ENCODE assay signal across 23 cellular contexts in the genomic region with DNA sequence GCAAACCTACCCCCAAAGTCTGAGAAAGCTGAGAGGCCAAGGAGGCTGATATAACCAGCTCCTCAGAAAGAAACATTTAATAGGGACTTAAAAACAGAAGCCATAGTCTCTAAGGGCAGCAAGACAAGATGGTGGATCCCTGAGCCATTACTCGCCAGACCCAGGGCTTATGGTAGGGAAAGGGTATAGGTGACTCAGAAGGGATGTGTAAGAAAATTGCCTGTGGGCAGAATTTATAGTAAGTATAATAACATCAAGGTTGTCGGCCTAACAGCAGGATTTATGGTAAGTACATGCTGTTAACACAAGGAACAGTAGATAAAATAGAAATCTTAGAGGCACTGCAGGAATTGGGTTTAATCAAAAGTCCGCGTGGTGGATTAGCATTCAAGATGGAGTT. TPM values are rescaled to one million over a fixed set of nuclear protein-coding genes. Genes with fewer than 3 reads are reported as not detected.
DNase-seq lines count a peak whose midpoint lies in the region; ATAC-seq, FAIRE-seq and TF ChIP-seq lines count a peak whose summit lies in the region.
"Had no signal": no experiment of that assay in that cellular context is flagged by ENCODE, and none has a peak within 500 bp of the region (broad histone marks: within the 10 kb centered on the region; RNA-seq: fewer than 3 reads in every experiment).

No MANE protein-coding gene starts in this region.

- in situ Hi-C loops in K562 (cut with MboI) = no loop called here

- H2BK5ac ChIP-seq in neuronal stem cell (ENCODE audit: low read length) = no peak overlapping the region

- no peak overlapping the region for H3K23ac ChIP-seq in neuronal stem cell (ENCODE audit: low read depth, low read length, poor library complexity)

- POLR2A ChIA-PET in K562 (lab: Yijun Ruan, JAX) = interaction anchor here (1.0 to 1.7 kb wide), 2 partner anchors 8 to 10 kb away, joined by 4 to 6 read pairs; no protein-coding TSS in a partner anchor

- WGBS in K562 (ENCODE audit: insufficient coverage, low coverage, missing lambda C conversion rate) = 71% methylated on average over 4 of the region's 4 CpGs
- no CpG with 5 or more reads among the region's 4 CpGs for WGBS in neuronal stem cell (ENCODE audit: extremely low coverage in 2 of 2, insufficient read length in 2 of 2, insufficient replicate concordance in 1 of 2), 2 donors

- no peaks in the 10 kb centered on the region for H3K36me3 ChIP-seq in K562 (ENCODE audit: control insufficient read depth, insufficient read depth, low read length)
- no peaks in the 10 kb centered on the region for H3K36me3 ChIP-seq in neuronal stem cell (replicated peaks in 1 of 2; ENCODE audit: control insufficient read depth in 2 of 2, insufficient read depth in 2 of 2, low read length in 2 of 2)

- H3K27ac ChIP-seq in K562 (ENCODE audit: extremely low read depth, low read depth, low read length) (no peak overlapping the region), neuronal stem cell (replicated peaks; ENCODE audit: low read length) (no peak overlapping the region)
- H3K27ac ChIP-seq: SK-N-MC had no signal

- no peak overlapping the region for H2BK15ac ChIP-seq in neuronal stem cell (ENCODE audit: low read length)

- no peak overlapping the region for H3K18ac ChIP-seq in neuronal stem cell (ENCODE audit: low read length)

- no peak overlapping the region for H3K14ac ChIP-seq in neuronal stem cell (ENCODE audit: low read length)

- DNase-seq in Daoy (ENCODE audit: low read depth) = peak; percentile 13
- peak; percentile 29 for DNase-seq in M059J (ENCODE audit: low read depth)
- DNase-seq in K562 (ENCODE audit: extremely low read depth in 1 of 4, low spot score in 3 of 4) = no peak
- no peak for DNase-seq in neuronal stem cell (ENCODE audit: low spot score)
- DNase-seq in DMS114 treated with DMSO at 0.1 percent for 48 hours (lab: John Stamatoyannopoulos, UW; ENCODE audit: unreplicated experiment) = no peak
- no peak for DNase-seq in stimulated activated CD8-positive, alpha-beta memory T cell treated with anti-CD3 and anti-CD28 coated beads, Interleukin-4, amount 100 ng/mL, for 48 hours
- DNase-seq: Calu3, DMS153, HCEC 1CT, KG1, NCI-H1048, NCI-H1417, NCI-H1694, NCI-H2029 treated with DMSO at 0.1 percent for 48 hours, NCI-H446 treated with DMSO at 0.1 percent for 48 hours, NCI-H526, NCI-H82, SIG-M5 had no signal

- FAIRE-seq in K562 (lab: Jason Lieb, UNC) = no peak
- FAIRE-seq: G401.6, H1, HTR-8/SVneo had no signal

- no peak for TF ChIP-seq CTCF in K562 (IDR thresholded peaks at IDR 0.05 in 2 of 3, conservative IDR thresholded peaks at IDR 0.05 in 1 of 3; ENCODE audit: insufficient read depth in 2 of 3, low read depth in 1 of 3, low read length in 3 of 3)

- H4K91ac ChIP-seq in neuronal stem cell (ENCODE audit: low read depth, low read length, poor library complexity) = no peak overlapping the region

- H3K4me1 ChIP-seq in K562 (replicated peaks in 1 of 2; ENCODE audit: control insufficient read depth in 2 of 2, insufficient read depth in 2 of 2, low read length in 2 of 2) = peaks cover 0 to 2% of the 10 kb centered on the region in 2 experiments; a peak in 2 of 5 replicates
- no peaks in the 10 kb centered on the region for H3K4me1 ChIP-seq in neuronal stem cell (ENCODE audit: control insufficient read depth in 2 of 2, insufficient read depth in 1 of 2, low read depth in 1 of 2, low read length in 2 of 2)

- no peak for TF ChIP-seq EP300 in K562 (IDR thresholded peaks at IDR 0.05; ENCODE audit: low read length)

- H3K79me2 ChIP-seq in K562 (ENCODE audit: control insufficient read depth, insufficient read depth, low read length) = no peaks in the 10 kb centered on the region

- H2BK120ac ChIP-seq in neuronal stem cell (ENCODE audit: low read depth, low read length) = no peak overlapping the region

- TF ChIP-seq RAD21 in K562 (CRISPR knock-in tag; conservative IDR thresholded peaks at IDR 0.05 in 1 of 2, IDR thresholded peaks at IDR 0.05 in 1 of 2) = no peak

- H4K8ac ChIP-seq in neuronal stem cell (ENCODE audit: low read depth, low read length) = no peak overlapping the region

- H3K4me3 ChIP-seq in K562 (no peak overlapping the region), neuronal stem cell (ENCODE audit: low read length in 2 of 2) (no peak overlapping the region)
- H3K4me3 ChIP-seq: SK-N-MC had no signal

- intact Hi-C loops in K562 (cut with micrococcal nuclease) = no loop called here

- BruUV-seq in K562 (replicated peaks; lab: Mats Ljungman, UMichigan) = no TSS peak

- H3K9me3 ChIP-seq in K562 (replicated peaks; ENCODE audit: control insufficient read depth, insufficient read depth, low read depth, low read length) (no peaks in the 10 kb centered on the region), neuronal stem cell (replicated peaks in 1 of 2; ENCODE audit: control insufficient read depth in 2 of 2, insufficient read depth in 1 of 2, low read depth in 1 of 2, low read length in 2 of 2) (no peaks in the 10 kb centered on the region)

- H3K4me2 ChIP-seq in K562 (ENCODE audit: insufficient read depth, low read length) (no peak overlapping the region), neuronal stem cell (ENCODE audit: insufficient read depth, low read length, poor library complexity, severe bottlenecking) (no peak overlapping the region)

- CTCF ChIA-PET in K562 (lab: Yijun Ruan, JAX; ENCODE audit: low intra/inter-chr PET ratio) = no interaction called here

- no peak overlapping the region for H3K4ac ChIP-seq in neuronal stem cell (ENCODE audit: low read length)

- no peaks in the 10 kb centered on the region for H3K79me1 ChIP-seq in neuronal stem cell (ENCODE audit: low read depth, low read length)

- no peaks in the 10 kb centered on the region for H3K9me1 ChIP-seq in K562 (ENCODE audit: control insufficient read depth, insufficient read depth, low read length)

- H2AK5ac ChIP-seq in neuronal stem cell (ENCODE audit: low read depth, low read length) = no peak overlapping the region

- peak overlapping the region; percentile 62 for H2AFZ ChIP-seq in K562 (ENCODE audit: low read depth, low read length)
- H2AFZ ChIP-seq in neuronal stem cell (ENCODE audit: low read length) = peak overlapping the region; percentile 64

- no peaks in the 10 kb centered on the region for H4K20me1 ChIP-seq in K562 (replicated peaks; ENCODE audit: control insufficient read depth, insufficient read depth, low read length)

- TF ChIP-seq POLR2A in K562 (conservative IDR thresholded peaks at IDR 0.05) = no peak

- no peak overlapping the region for H2BK12ac ChIP-seq in neuronal stem cell (ENCODE audit: low read length)

- no peak; the same call in 2 of the 3 replicates for ATAC-seq in K562
- ATAC-seq in GM19463 (IDR thresholded peaks at IDR 0.05; ENCODE audit: unreplicated experiment) = no peak

- no peaks in the 10 kb centered on the region for H3K27me3 ChIP-seq in K562 (ENCODE audit: control insufficient read depth in 2 of 2, insufficient read depth in 2 of 2, low read length in 2 of 2)
- H3K27me3 ChIP-seq in neuronal stem cell (ENCODE audit: control insufficient read depth in 3 of 3, insufficient read depth in 3 of 3, low read depth in 1 of 3, low read length in 3 of 3) = no peaks in the 10 kb centered on the region

- no peak overlapping the region for H3K9ac ChIP-seq in K562 (ENCODE audit: insufficient read depth in 1 of 2, low read depth in 2 of 2, low read length in 2 of 2)
- H3K9ac ChIP-seq in neuronal stem cell (ENCODE audit: low read depth, low read length, poor library complexity) = no peak overlapping the region

RNA-seq across cellular contexts. Expression of a gene that starts 14.7 kb away (rescaled TPM):
- 4.5 and 5.8 TPM in 2 replicates for total RNA-seq in Daoy (2014; rRNA removed; shearing (Covaris generic))
- 3.1 and 6.9 TPM in 2 replicates for total RNA-seq in M059J (2014; rRNA removed; shearing (Covaris generic))
- 4.5 and 6.3 TPM in 2 replicates for total RNA-seq in K562 (2011; cell fraction: chromatin; rRNA removed; ENCODE audit: low replicate concordance)
- 5.0 and 5.9 TPM in 2 replicates for total RNA-seq in K562 (2011; cell fraction: nucleolus; rRNA removed)
- 3.9 and 5.2 TPM in 2 replicates for total RNA-seq in K562 (2011; cell fraction: nucleoplasm; rRNA removed)
- total RNA-seq in K562 (2014; rRNA removed) (3.3 and 4.3 TPM in 2 replicates), K562 (2014; rRNA removed; fragmentation: Illumina TruSeq; extraction: Trizol) (3.9 TPM in 2 replicates), K562 (2015; rRNA removed; fragmentation: Illumina TruSeq; extraction: Trizol) (4.6 and 4.9 TPM in 2 replicates), K562 (2021) (3.8 and 4.9 TPM in 2 replicates)
- polyA plus RNA-seq in K562 (2011; rRNA removed) (2.6 and 3.4 TPM in 2 replicates), K562 (2014; fragmentation: Illumina TruSeq; extraction: Trizol) (2.8 and 3.2 TPM in 2 replicates), K562 (2014; fragmentation: Nextera tagmentation; extraction: Ambion mirVana) (1 to 10 TPM; 2.1 to 2.8 TPM), K562 (2014; rRNA removed) (1.9 and 2.5 TPM in 2 replicates)
- 2.6 and 3.2 TPM in 2 replicates for polyA plus RNA-seq in K562 (2011; cell fraction: cytosol; rRNA removed)
- polyA plus RNA-seq in K562 (2011; cell fraction: nucleus; rRNA removed) = 1.1 and 1.2 TPM in 2 replicates
- 2.6 and 3.2 TPM in 2 replicates for polyA plus RNA-seq in K562 (2012)
- 7.6 and 7.7 TPM in 2 replicates for polyA minus RNA-seq in K562 (2011; rRNA and poly(A)+ RNA removed)
- polyA minus RNA-seq in K562 (2011; cell fraction: cytosol; rRNA and poly(A)+ RNA removed) = 3.6 and 3.8 TPM in 2 replicates
- 2.3 and 4.3 TPM in 2 replicates for polyA minus RNA-seq in K562 (2011; cell fraction: nucleus; rRNA and poly(A)+ RNA removed)
- 7.2 TPM for polyA plus RNA-seq in neuronal stem cell (2013, experiment 1 of 2)
- polyA plus RNA-seq in neuronal stem cell (2013, experiment 2 of 2) = 6.9 TPM

RNA-seq across cellular contexts. Expression of a gene that starts 56.5 kb away (rescaled TPM):
- total RNA-seq in Daoy (2014; rRNA removed; shearing (Covaris generic)) = 10.0 and 10.5 TPM in 2 replicates
- total RNA-seq in M059J (2014; rRNA removed; shearing (Covaris generic)) = 6.9 and 9.8 TPM in 2 replicates
- 1.9 and 5.9 TPM in 2 replicates for total RNA-seq in K562 (2011; cell fraction: chromatin; rRNA removed; ENCODE audit: low replicate concordance)
- 1.5 and 1.6 TPM in 2 replicates for total RNA-seq in K562 (2011; cell fraction: nucleolus; rRNA removed)
- total RNA-seq in K562 (2011; cell fraction: nucleoplasm; rRNA removed) = 2.6 and 4.3 TPM in 2 replicates
- 6.4 and 6.9 TPM in 2 replicates for total RNA-seq in K562 (2014; rRNA removed)
- 8.8 and 10.0 TPM in 2 replicates for total RNA-seq in K562 (2014; rRNA removed; fragmentation: Illumina TruSeq; extraction: Trizol)
- 8.3 and 8.4 TPM in 2 replicates for total RNA-seq in K562 (2015; rRNA removed; fragmentation: Illumina TruSeq; extraction: Trizol)
- total RNA-seq in K562 (2021) = 4.2 and 5.6 TPM in 2 replicates
- polyA plus RNA-seq in K562 (2011; rRNA removed) = 4.7 and 7.9 TPM in 2 replicates
- polyA plus RNA-seq in K562 (2011; cell fraction: cytosol; rRNA removed) = 0.70 and 1.5 TPM in 2 replicates
- 2.5 and 3.2 TPM in 2 replicates for polyA plus RNA-seq in K562 (2011; cell fraction: nucleus; rRNA removed)
- 6.2 and 6.7 TPM in 2 replicates for polyA plus RNA-seq in K562 (2012)
- polyA plus RNA-seq in K562 (2014; fragmentation: Illumina TruSeq; extraction: Trizol) = 11.3 and 12.2 TPM in 2 replicates
- 1 to 10 TPM; 5.5 to 6.1 TPM for polyA plus RNA-seq in K562 (2014; fragmentation: Nextera tagmentation; extraction: Ambion mirVana)
- polyA plus RNA-seq in K562 (2014; rRNA removed) = 10.0 and 11.2 TPM in 2 replicates
- polyA minus RNA-seq in K562 (2011; rRNA and poly(A)+ RNA removed) = 3.2 and 3.5 TPM in 2 replicates
- polyA minus RNA-seq in K562 (2011; cell fraction: cytosol; rRNA and poly(A)+ RNA removed) = 1.9 and 2.6 TPM in 2 replicates
- polyA minus RNA-seq in K562 (2011; cell fraction: nucleus; rRNA and poly(A)+ RNA removed) = 2.4 and 4.1 TPM in 2 replicates
- polyA plus RNA-seq in neuronal stem cell (2013, experiment 1 of 2) = 27.9 TPM
- 28.6 TPM for polyA plus RNA-seq in neuronal stem cell (2013, experiment 2 of 2)

Comparison
In these comparisons a context has a peak if more than half of its experiments do, and no peak if none do; other contexts are left out.
1. DNase-seq: peak in Daoy (single experiment) and M059J (single experiment); none in K562 (0 of 4), neuronal stem cell (single experiment), DMS114 treated with DMSO at 0.1 percent for 48 hours (single experiment) and stimulated activated CD8-positive, alpha-beta memory T cell treated with anti-CD3 and anti-CD28 coated beads, Interleukin-4, amount 100 ng/mL, for 48 hours (single experiment).